10 cellular contexts compared by ENCODE assay signal in genomic region chr2:120261387-120262006, GRCh38. TPM values are rescaled to one million over a fixed set of nuclear protein-coding genes. Genes with fewer than 3 reads are reported as not detected.
DNase-seq lines count a peak whose midpoint lies in the region; ATAC-seq and TF ChIP-seq lines count a peak whose summit lies in the region.
"Had no signal": no experiment of that assay in that cellular context is flagged by ENCODE, and none has a peak within 500 bp of the region (broad histone marks: within the 10 kb centered on the region; RNA-seq: fewer than 3 reads in every experiment).

No MANE protein-coding gene starts in this region.

- H3K36me3 ChIP-seq in gastroesophageal sphincter (no peaks in the 10 kb centered on the region), lower lobe of right lung (no peaks in the 10 kb centered on the region)

- intact Hi-C loops in lower lobe of right lung (cut with DNase I): no loop called here

- H3K4me1 Mint-ChIP-seq in activated naive CD8-positive, alpha-beta T cell treated with anti-CD3 and anti-CD28 coated beads, Interleukin-2, amount 50 U/mL, for 24 hours: peaks cover 29% of the 10 kb centered on the region

- H3K4me1 ChIP-seq in gastroesophageal sphincter (peaks cover 0 to 49% (median 0%) of the 10 kb centered on the region in 3 donors), lower lobe of right lung (peaks cover 67% of the 10 kb centered on the region)

- TF ChIP-seq EP300 in gastroesophageal sphincter (IDR thresholded peaks at IDR 0.05): no peak

- no peak overlapping the region for H3K4me3 Mint-ChIP-seq in activated naive CD8-positive, alpha-beta T cell treated with anti-CD3 and anti-CD28 coated beads, Interleukin-2, amount 50 U/mL, for 24 hours

- H3K27ac Mint-ChIP-seq in activated naive CD8-positive, alpha-beta T cell treated with anti-CD3 and anti-CD28 coated beads, Interleukin-2, amount 50 U/mL, for 24 hours: no peak overlapping the region
- H3K27ac Mint-ChIP-seq: IgD-negative memory B cell had no signal

- TF ChIP-seq CTCF in gastroesophageal sphincter (IDR thresholded peaks at IDR 0.05): no peak
- TF ChIP-seq CTCF in lower lobe of right lung (IDR thresholded peaks at IDR 0.05): no peak

- peaks cover 12% of the 10 kb centered on the region for H3K36me3 Mint-ChIP-seq in activated naive CD8-positive, alpha-beta T cell treated with anti-CD3 and anti-CD28 coated beads, Interleukin-2, amount 50 U/mL, for 24 hours (ENCODE audit: low read depth)

- DNase-seq in activated naive CD8-positive, alpha-beta T cell treated with anti-CD3 and anti-CD28 coated beads, Interleukin-2, amount 50 U/mL, for 24 hours: peak; percentile 46
- DNase-seq in lower lobe of right lung (no peak), DMS53 (lab: John Stamatoyannopoulos, UW) (no peak)

- ATAC-seq in GM18505 (IDR thresholded peaks at IDR 0.05; ENCODE audit: unreplicated experiment) (peak; percentile 75), GM21381 (IDR thresholded peaks at IDR 0.05; ENCODE audit: unreplicated experiment) (peak; percentile 58), HG03432 (IDR thresholded peaks at IDR 0.05; ENCODE audit: unreplicated experiment) (peak; percentile 88), gastroesophageal sphincter (no peak), lower lobe of right lung (no peak), SK-N-SH treated with all-trans-retinoic acid at 6 μM for 48 hours (no peak)
- ATAC-seq in activated naive CD8-positive, alpha-beta T cell treated with anti-CD3 and anti-CD28 coated beads, Interleukin-2, amount 50 U/mL, for 24 hours: peak; percentile 97

- H3K4me3 ChIP-seq in gastroesophageal sphincter (no peak overlapping the region), lower lobe of right lung (no peak overlapping the region)
- H3K4me3 ChIP-seq: skin epidermis had no signal

- H3K27me3 Mint-ChIP-seq in activated naive CD8-positive, alpha-beta T cell treated with anti-CD3 and anti-CD28 coated beads, Interleukin-2, amount 50 U/mL, for 24 hours: no peaks in the 10 kb centered on the region
- H3K27me3 Mint-ChIP-seq: IgD-negative memory B cell had no signal

- no peaks in the 10 kb centered on the region for H3K27me3 ChIP-seq in gastroesophageal sphincter
- no peaks in the 10 kb centered on the region for H3K27me3 ChIP-seq in lower lobe of right lung (ENCODE audit: low read depth)

- H3K9me3 ChIP-seq in gastroesophageal sphincter (no peaks in the 10 kb centered on the region), lower lobe of right lung (no peaks in the 10 kb centered on the region)

- H3K27ac ChIP-seq in gastroesophageal sphincter: no peak overlapping the region
- H3K27ac ChIP-seq in lower lobe of right lung: no peak overlapping the region

- TF ChIP-seq POLR2A in GM18505 (IDR thresholded peaks at IDR 0.05; ENCODE audit: borderline replicate concordance, extremely low read depth, insufficient read depth, insufficient read length) (no peak), gastroesophageal sphincter (IDR thresholded peaks at IDR 0.05) (no peak)

- H3K9me3 Mint-ChIP-seq in activated naive CD8-positive, alpha-beta T cell treated with anti-CD3 and anti-CD28 coated beads, Interleukin-2, amount 50 U/mL, for 24 hours: peaks cover 9% of the 10 kb centered on the region

- WGBS in gastroesophageal sphincter (ENCODE audit: low coverage in 1 of 2), 2 donors: 78 to 86% methylated on average over 4 to 5 of the region's 6 CpGs

TF ChIP-seq in SK-N-SH treated with all-trans-retinoic acid at 6 μM for 48 hours, 23 proteins besides CTCF, POLR2A, EP300 and RAD21:
- TF ChIP-seq, protein P1, sequence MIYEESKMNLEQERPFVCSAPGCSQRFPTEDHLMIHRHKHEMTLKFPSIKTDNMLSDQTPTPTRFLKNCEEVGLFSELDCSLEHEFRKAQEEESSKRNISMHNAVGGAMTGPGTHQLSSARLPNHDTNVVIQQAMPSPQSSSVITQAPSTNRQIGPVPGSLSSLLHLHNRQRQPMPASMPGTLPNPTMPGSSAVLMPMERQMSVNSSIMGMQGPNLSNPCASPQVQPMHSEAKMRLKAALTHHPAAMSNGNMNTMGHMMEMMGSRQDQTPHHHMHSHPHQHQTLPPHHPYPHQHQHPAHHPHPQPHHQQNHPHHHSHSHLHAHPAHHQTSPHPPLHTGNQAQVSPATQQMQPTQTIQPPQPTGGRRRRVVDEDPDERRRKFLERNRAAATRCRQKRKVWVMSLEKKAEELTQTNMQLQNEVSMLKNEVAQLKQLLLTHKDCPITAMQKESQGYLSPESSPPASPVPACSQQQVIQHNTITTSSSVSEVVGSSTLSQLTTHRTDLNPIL (CRISPR knock-in tag; IDR thresholded peaks at IDR 0.05; ENCODE audit: low read depth): no peak
- TF ChIP-seq PATZ1 (CRISPR knock-in tag; IDR thresholded peaks at IDR 0.05; ENCODE audit: borderline replicate concordance): no peak
- TF ChIP-seq TCF4 (CRISPR knock-in tag; IDR thresholded peaks at IDR 0.05; ENCODE audit: borderline replicate concordance): no peak

RNA-seq across cellular contexts. Expression of gene RALB, which starts 8.8 kb away (rescaled TPM):
- total RNA-seq in gastroesophageal sphincter (10 to 100 TPM; 35.5 to 56.6 (median 53.4) TPM), lower lobe of right lung (65.8 TPM)

RNA-seq across cellular contexts. Expression of gene TMEM185B, which starts 38.3 kb away (rescaled TPM):
- total RNA-seq in gastroesophageal sphincter (10 to 100 TPM; 22.8 to 28.9 (median 25.3) TPM), lower lobe of right lung (22.2 TPM)

Comparison
In these comparisons a context has a peak if more than half of its experiments do, and no peak if none do; other contexts are left out.
1. ATAC-seq: peak in GM18505 (single experiment), GM21381 (single experiment), HG03432 (single experiment) and activated naive CD8-positive, alpha-beta T cell treated with anti-CD3 and anti-CD28 coated beads, Interleukin-2, amount 50 U/mL, for 24 hours (single experiment); none in gastroesophageal sphincter (single experiment), lower lobe of right lung (0 of 2) and SK-N-SH treated with all-trans-retinoic acid at 6 μM for 48 hours (single experiment).